10 cellular contexts compared by ENCODE assay signal in genomic region chr18:65846107-65846506, GRCh38.
"Had no signal": no experiment of that assay in that cellular context is flagged by ENCODE, and none has a peak within 500 bp of the region (broad histone marks: within the 10 kb centered on the region; RNA-seq: fewer than 3 reads in every experiment).

No MANE protein-coding gene starts in this region.

- H2AFZ ChIP-seq: GM23338 had no signal

- H3K27ac ChIP-seq: HL-60, KMS-11 had no signal

- FAIRE-seq: H1, H54, HepG2 had no signal

- DNase-seq: H9, HCEC 1CT, Karpas-422, KBM-7 had no signal

- H3K4me3 ChIP-seq: GM23338 had no signal

- H3K4me2 ChIP-seq: GM23338, KMS-11 had no signal

- H3K9ac ChIP-seq: KMS-11 had no signal

- ATAC-seq: GM23338, HepG2 had no signal
